ENCODE assay signal across 8 cellular contexts in genomic region chr11:34653851-34654490, GRCh38. TPM values are rescaled to one million over a fixed set of nuclear protein-coding genes. Genes with fewer than 3 reads are reported as not detected.
DNase-seq lines count a peak whose midpoint lies in the region; ATAC-seq, FAIRE-seq and TF ChIP-seq lines count a peak whose summit lies in the region.

No MANE protein-coding gene starts in this region.

- DNase-seq in Right ventricle myocardium inferior (ENCODE audit: missing footprints) (no peak), cardiac septum (ENCODE audit: low spot score) (no peak), WTC11 (ENCODE audit: low spot score) (no peak), islet precursor cell (peak; percentile 79), urothelium cell line (ENCODE audit: low spot score) (peak; percentile 56), HEK293T (ENCODE audit: extremely low spot score) (no peak), NCI-H146 treated with DMSO at 0.1 percent for 48 hours (lab: John Stamatoyannopoulos, UW; ENCODE audit: unreplicated experiment) (no peak)

- ATAC-seq in Right ventricle myocardium inferior (peak; percentile 41), WTC11 (no peak; the same call in 1 of the 2 replicates), GM21390 (IDR thresholded peaks at IDR 0.05; ENCODE audit: unreplicated experiment) (no peak)

- H3K4me3 Mint-ChIP-seq in WTC11, result no peak overlapping the region

- no peak for FAIRE-seq in urothelium cell line (lab: Jason Lieb, UNC)

- intact Hi-C loops in Right ventricle myocardium inferior (cut with DNase I) (loop anchor here (5.0 kb wide), 1 partner anchor 67 kb away; no protein-coding TSS in a partner anchor), cardiac septum (cut with DNase I) (no loop called here)

- CTCF ChIA-PET in WTC11 (lab: Charles Lee), result interaction anchor here (1.3 to 1.5 kb wide), 3 partner anchors 8 to 14 kb away, joined by 3 to 5 read pairs (median 3); no protein-coding TSS in a partner anchor
- CTCF ChIA-PET in HEK293T (lab: Yijun Ruan, JAX), result no interaction called here

- 0 out of 2 replicates have a peak, but pooled peaks cover 3% of the 10 kb centered on the region for H3K36me3 Mint-ChIP-seq in WTC11

- peaks cover 5% of the 10 kb centered on the region for H3K9me3 Mint-ChIP-seq in WTC11

- no peak for TF ChIP-seq CTCF in WTC11 (IDR thresholded peaks at IDR 0.05)

- peaks cover 6% of the 10 kb centered on the region for H3K27me3 Mint-ChIP-seq in WTC11 (ENCODE audit: low read depth)

- H3K27ac Mint-ChIP-seq in WTC11, result 0 out of 2 replicates have a peak overlapping the region, but pooled peaks have one; percentile 5

- H3K4me1 Mint-ChIP-seq in WTC11, result peaks cover 57% of the 10 kb centered on the region

- POLR2A ChIA-PET in WTC11 (lab: Charles Lee), result no interaction called here
- POLR2A ChIA-PET in HEK293T (lab: Yijun Ruan, JAX), result no interaction called here

TF ChIP-seq in WTC11, 78 proteins besides CTCF, POLR2A, EP300 and RAD21:
- peak; percentile 80 for TF ChIP-seq GABPB1 (CRISPR knock-in tag; IDR thresholded peaks at IDR 0.05)
- TF ChIP-seq PRRX2 (CRISPR knock-in tag; IDR thresholded peaks at IDR 0.05), result no peak
- TF ChIP-seq ZMAT4 (CRISPR knock-in tag; IDR thresholded peaks at IDR 0.05), result no peak
- no peak for TF ChIP-seq CBFB (CRISPR knock-in tag; IDR thresholded peaks at IDR 0.05; ENCODE audit: low read depth)

TF ChIP-seq in HEK293T, 16 proteins besides CTCF, POLR2A, EP300 and RAD21:
- TF ChIP-seq FOXA1 (IDR thresholded peaks at IDR 0.05) (no peak), PKNOX1 (IDR thresholded peaks at IDR 0.05) (no peak), NFRKB (IDR thresholded peaks at IDR 0.05) (no peak), FOXK2 (IDR thresholded peaks at IDR 0.05) (no peak), SP1 (IDR thresholded peaks at IDR 0.05) (no peak), LEF1 (IDR thresholded peaks at IDR 0.05; ENCODE audit: borderline replicate concordance) (no peak), SUZ12 (IDR thresholded peaks at IDR 0.05) (no peak), ZNF384 (IDR thresholded peaks at IDR 0.05) (no peak), FOXM1 (IDR thresholded peaks at IDR 0.05; ENCODE audit: borderline replicate concordance) (no peak), BHLHE40 (IDR thresholded peaks at IDR 0.05; ENCODE audit: borderline replicate concordance) (no peak), CTBP1 (IDR thresholded peaks at IDR 0.05; ENCODE audit: borderline replicate concordance) (no peak), ARNT (IDR thresholded peaks at IDR 0.05) (no peak), HDGF (IDR thresholded peaks at IDR 0.05; ENCODE audit: borderline replicate concordance) (no peak), ELF4 (IDR thresholded peaks at IDR 0.05) (no peak), L3MBTL2 (conservative IDR thresholded peaks at IDR 0.05) (no peak), TARDBP (IDR thresholded peaks at IDR 0.05) (no peak)

RNA-seq across cellular contexts. Expression of gene EHF, which starts 33.1 kb away (rescaled TPM):
- 2.9 TPM for total RNA-seq in Right ventricle myocardium inferior
- total RNA-seq in cardiac septum, result 0.08 TPM
- 0.16 to 0.60 TPM (median 0.46 TPM) in 3 replicates for total RNA-seq in WTC11 (2021)

Comparison
In these comparisons a context has a peak if more than half of its experiments do, and no peak if none do; other contexts are left out.
1. DNase-seq: peak in islet precursor cell (single experiment) and urothelium cell line (single experiment); none in Right ventricle myocardium inferior (single experiment), cardiac septum (single experiment), WTC11 (single experiment), HEK293T (single experiment) and NCI-H146 treated with DMSO at 0.1 percent for 48 hours (single experiment).